Comparison of ENCODE assay signal across 13 cellular contexts in genomic region chr11:96472085-96472484, GRCh38.
DNase-seq lines count a peak whose midpoint lies in the region; ATAC-seq and TF ChIP-seq lines count a peak whose summit lies in the region.
"Had no signal": no experiment of that assay in that cellular context is flagged by ENCODE, and none has a peak within 500 bp of the region (broad histone marks: within the 10 kb centered on the region; RNA-seq: fewer than 3 reads in every experiment).

No MANE protein-coding gene starts in this region.

- peaks cover 3% of the 10 kb centered on the region for H3K9me3 ChIP-seq in right cardiac atrium (ENCODE audit: control insufficient read depth, low read length)

- H3K27me3 ChIP-seq in right cardiac atrium (ENCODE audit: control insufficient read depth, insufficient read depth), result no peaks in the 10 kb centered on the region

- no peaks in the 10 kb centered on the region for H3K4me1 ChIP-seq in right cardiac atrium (ENCODE audit: control insufficient read depth, insufficient read depth, low read length)

- H3K4me3 ChIP-seq in GM12864 (ENCODE audit: low read depth, low read length) (no peak overlapping the region), right cardiac atrium (ENCODE audit: low read length) (no peak overlapping the region)

- no peak overlapping the region for H3K27ac ChIP-seq in right cardiac atrium (ENCODE audit: low read length)

- DNase-seq in GM12864 (ENCODE audit: low read depth) (no peak), OCI-M1 (lab: John Stamatoyannopoulos, UW) (peak; percentile 17), C1 segment of cervical spinal cord (lab: John Stamatoyannopoulos, UW) (no peak), COR-L47 (lab: John Stamatoyannopoulos, UW) (no peak), right cardiac atrium (no peak)
- DNase-seq: activated effector memory CD4-positive, alpha-beta T cell treated with Interleukin-2 at 50 U/mL for 16 hours; CD4-positive, CD25-positive, alpha-beta regulatory T cell; NCI-H1436 treated with DMSO at 0.1 percent for 48 hours; nucleus accumbens; PC-3 had no signal

- intact Hi-C loops in right cardiac atrium (cut with DNase I), result no loop called here

- 79% methylated on average over 1 of the region's 1 CpG for WGBS in right cardiac atrium

- TF ChIP-seq CTCF in GM12864 (IDR thresholded peaks at IDR 0.05; ENCODE audit: low read depth, low read length, missing control alignments), result peak; percentile 50

- ATAC-seq in GM19035 (IDR thresholded peaks at IDR 0.05; ENCODE audit: unreplicated experiment) (peak; percentile 74), HG02852 (IDR thresholded peaks at IDR 0.05; ENCODE audit: unreplicated experiment) (peak; percentile 82), GM21717 (IDR thresholded peaks at IDR 0.05; ENCODE audit: unreplicated experiment) (no peak), right cardiac atrium (no peak)
- ATAC-seq: PC-3 had no signal

Comparison
In these comparisons a context has a peak if more than half of its experiments do, and no peak if none do; other contexts are left out.
1. ATAC-seq: peak in GM19035 (single experiment) and HG02852 (single experiment); none in GM21717 (single experiment) and right cardiac atrium (0 of 2).